ENCODE assay signal across 2 cellular contexts in the genomic region with DNA sequence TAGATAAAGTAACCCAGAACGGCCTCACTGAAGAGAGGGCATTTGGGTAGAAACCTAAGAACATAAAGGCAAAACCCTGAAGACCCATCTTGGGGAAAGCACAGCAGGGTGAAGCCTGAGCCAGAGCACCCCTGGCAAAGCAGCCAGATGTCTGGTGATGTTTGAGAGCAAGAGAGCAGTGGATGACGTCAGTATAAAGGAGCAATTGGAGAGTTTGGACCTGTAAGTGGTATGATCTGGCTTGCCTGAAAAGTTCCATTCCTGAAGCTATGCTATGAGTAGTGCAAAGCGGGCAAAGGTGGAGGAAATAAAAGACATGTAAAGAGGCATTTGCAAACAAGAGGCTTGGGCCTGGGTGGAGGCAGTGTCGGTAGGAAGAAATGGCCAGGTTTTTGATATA.
A peak's percentile ranks its signal among the peaks of the same experiment; 100 is the strongest.
TF ChIP-seq lines count a peak whose summit lies in the region.

No MANE protein-coding gene starts in this region.

TF ChIP-seq in HEK293, 187 proteins besides CTCF, POLR2A, EP300 and RAD21:
- TF ChIP-seq, protein P1, sequence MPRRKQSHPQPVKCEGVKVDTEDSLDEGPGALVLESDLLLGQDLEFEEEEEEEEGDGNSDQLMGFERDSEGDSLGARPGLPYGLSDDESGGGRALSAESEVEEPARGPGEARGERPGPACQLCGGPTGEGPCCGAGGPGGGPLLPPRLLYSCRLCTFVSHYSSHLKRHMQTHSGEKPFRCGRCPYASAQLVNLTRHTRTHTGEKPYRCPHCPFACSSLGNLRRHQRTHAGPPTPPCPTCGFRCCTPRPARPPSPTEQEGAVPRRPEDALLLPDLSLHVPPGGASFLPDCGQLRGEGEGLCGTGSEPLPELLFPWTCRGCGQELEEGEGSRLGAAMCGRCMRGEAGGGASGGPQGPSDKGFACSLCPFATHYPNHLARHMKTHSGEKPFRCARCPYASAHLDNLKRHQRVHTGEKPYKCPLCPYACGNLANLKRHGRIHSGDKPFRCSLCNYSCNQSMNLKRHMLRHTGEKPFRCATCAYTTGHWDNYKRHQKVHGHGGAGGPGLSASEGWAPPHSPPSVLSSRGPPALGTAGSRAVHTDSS (tag by site-specific recombination; IDR thresholded peaks at IDR 0.05), result no peak
- TF ChIP-seq ZNF248 (tag by site-specific recombination; IDR thresholded peaks at IDR 0.05) (no peak), ATF2 (tag by site-specific recombination; IDR thresholded peaks at IDR 0.05; ENCODE audit: low read depth) (peak; percentile 55; the same call in 1 of the 2 replicates), BCL11B (tag by site-specific recombination; IDR thresholded peaks at IDR 0.05; ENCODE audit: low read depth) (no peak), TRIM28 (IDR thresholded peaks at IDR 0.05; ENCODE audit: borderline replicate concordance, low read length) (no peak), HOXD13 (CRISPR knock-in tag; IDR thresholded peaks at IDR 0.05; ENCODE audit: borderline replicate concordance) (no peak)
- TF ChIP-seq, protein P2, sequence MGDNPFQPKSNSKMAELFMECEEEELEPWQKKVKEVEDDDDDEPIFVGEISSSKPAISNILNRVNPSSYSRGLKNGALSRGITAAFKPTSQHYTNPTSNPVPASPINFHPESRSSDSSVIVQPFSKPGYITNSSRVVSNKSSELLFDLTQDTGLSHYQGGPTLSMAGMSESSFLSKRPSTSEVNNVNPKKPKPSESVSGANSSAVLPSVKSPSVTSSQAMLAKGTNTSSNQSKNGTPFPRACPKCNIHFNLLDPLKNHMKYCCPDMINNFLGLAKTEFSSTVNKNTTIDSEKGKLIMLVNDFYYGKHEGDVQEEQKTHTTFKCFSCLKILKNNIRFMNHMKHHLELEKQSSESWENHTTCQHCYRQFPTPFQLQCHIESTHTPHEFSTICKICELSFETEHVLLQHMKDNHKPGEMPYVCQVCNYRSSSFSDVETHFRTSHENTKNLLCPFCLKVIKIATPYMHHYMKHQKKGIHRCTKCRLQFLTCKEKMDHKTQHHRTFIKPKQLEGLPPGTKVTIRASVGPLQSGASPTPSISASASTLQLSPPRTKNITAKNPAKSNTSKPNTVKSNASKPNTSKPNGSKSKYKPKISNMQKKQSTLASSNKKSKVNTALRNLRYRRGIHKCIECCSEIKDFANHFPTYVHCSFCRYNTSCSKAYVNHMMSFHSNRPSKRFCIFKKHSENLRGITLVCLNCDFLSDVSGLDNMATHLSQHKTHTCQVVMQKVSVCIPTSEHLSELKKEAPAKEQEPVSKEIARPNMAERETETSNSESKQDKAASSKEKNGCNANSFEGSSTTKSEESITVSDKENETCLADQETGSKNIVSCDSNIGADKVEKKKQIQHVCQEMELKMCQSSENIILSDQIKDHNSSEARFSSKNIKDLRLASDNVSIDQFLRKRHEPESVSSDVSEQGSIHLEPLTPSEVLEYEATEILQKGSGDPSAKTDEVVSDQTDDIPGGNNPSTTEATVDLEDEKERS (tag by site-specific recombination; IDR thresholded peaks at IDR 0.05), result no peak

TF ChIP-seq in H1, 55 proteins besides CTCF, POLR2A, EP300 and RAD21 (continued from another document):
- TF ChIP-seq SP1 (IDR thresholded peaks at IDR 0.05; ENCODE audit: low read depth, low read length), result no peak
- TF ChIP-seq CHD2 (IDR thresholded peaks at IDR 0.05; ENCODE audit: low read length), result no peak
- TF ChIP-seq SP2 (IDR thresholded peaks at IDR 0.05; ENCODE audit: low read length), result no peak
- no peak for TF ChIP-seq TEAD4 (IDR thresholded peaks at IDR 0.05; ENCODE audit: low read depth, low read length)
- TF ChIP-seq RFX5 (IDR thresholded peaks at IDR 0.05; ENCODE audit: borderline replicate concordance, low read depth, low read length), result no peak
- TF ChIP-seq ATF2 (IDR thresholded peaks at IDR 0.05; ENCODE audit: low read length), result no peak
- no peak for TF ChIP-seq TAF7 (optimal IDR thresholded peaks at IDR 0.05; ENCODE audit: borderline replicate concordance, low read depth, low read length)
- no peak for TF ChIP-seq SRF (IDR thresholded peaks at IDR 0.05; ENCODE audit: low read depth, low read length)
- TF ChIP-seq KDM5A (IDR thresholded peaks at IDR 0.05; ENCODE audit: low read length), result no peak
- TF ChIP-seq SP4 (IDR thresholded peaks at IDR 0.05; ENCODE audit: low read length), result no peak
- TF ChIP-seq MAFK (IDR thresholded peaks at IDR 0.05; ENCODE audit: low read depth, low read length), result no peak
- no peak for TF ChIP-seq BACH1 (IDR thresholded peaks at IDR 0.05; ENCODE audit: low read length)
- TF ChIP-seq NANOG (IDR thresholded peaks at IDR 0.05; ENCODE audit: insufficient read depth, low read depth, low read length, poor library complexity, severe bottlenecking), result no peak
- no peak for TF ChIP-seq USF2 (IDR thresholded peaks at IDR 0.05; ENCODE audit: low read length)
- TF ChIP-seq NRF1 (IDR thresholded peaks at IDR 0.05; ENCODE audit: low read depth, low read length), result no peak
- no peak for TF ChIP-seq PHF8 (conservative IDR thresholded peaks at IDR 0.05; ENCODE audit: low read depth, low read length)
